In genomic region chr17:58763263-58763662, GRCh38 we compare ENCODE assay signal across 25 cellular contexts.
"Had no signal": no experiment of that assay in that cellular context is flagged by ENCODE, and none has a peak within 500 bp of the region (broad histone marks: within the 10 kb centered on the region; RNA-seq: fewer than 3 reads in every experiment).

No MANE protein-coding gene starts in this region.

- ATAC-seq: activated CD4-positive, alpha-beta T cell treated with anti-CD3 and anti-CD28 coated beads for 36 hours; activated CD8-positive, alpha-beta T cell treated with anti-CD3 and anti-CD28 coated beads, Interleukin-2, amount 10 ng/mL, durations not matched to agents 7 days and 5 days; Panc1 had no signal

- H3K4me3 ChIP-seq: ascending aorta, SJCRH30, SK-N-MC had no signal

- DNase-seq: activated CD4-positive, alpha-beta T cell treated with anti-CD3 and anti-CD28 coated beads for 36 hours; activated CD4-positive, alpha-beta T cell treated with anti-CD3 and anti-CD28 coated beads, Interleukin-2, amount 10 ng/mL, durations not matched to agents 7 days and 5 days; activated CD4-positive, alpha-beta T cell treated with anti-CD3 and anti-CD28 coated beads, Interleukin-2, amount 50 U/mL, for 48 hours; activated CD8-positive, alpha-beta T cell treated with anti-CD3 and anti-CD28 coated beads, Interleukin-2, amount 10 ng/mL, durations not matched to agents 7 days and 5 days; activated gamma-delta T cell; activated naive CD4-positive, alpha-beta T cell treated with Interleukin-2 at 50 U/mL for 16 hours; activated naive CD8-positive, alpha-beta T cell treated with anti-CD3 and anti-CD28 coated beads, Interleukin-2, amount 10 ng/mL, durations not matched to agents 7 days and 5 days; activated T-cell treated with anti-CD3 and anti-CD28 coated beads, Interleukin-2, amount 50 U/mL, for 24 hours; amygdala; NCI-H1092 treated with DMSO at 0.1 percent for 48 hours; NCI-H1417; NCI-H146; NCI-H187; NCI-H2029 treated with DMSO at 0.1 percent for 48 hours; NCI-H2107; NCI-H2227 treated with DMSO at 0.1 percent for 48 hours; NCI-H446; NCI-H510A treated with DMSO at 0.1 percent for 48 hours; SHP77; SJCRH30; T1000; WERI-Rb-1 had no signal
